11 cellular contexts compared by ENCODE assay signal in the genomic region with DNA sequence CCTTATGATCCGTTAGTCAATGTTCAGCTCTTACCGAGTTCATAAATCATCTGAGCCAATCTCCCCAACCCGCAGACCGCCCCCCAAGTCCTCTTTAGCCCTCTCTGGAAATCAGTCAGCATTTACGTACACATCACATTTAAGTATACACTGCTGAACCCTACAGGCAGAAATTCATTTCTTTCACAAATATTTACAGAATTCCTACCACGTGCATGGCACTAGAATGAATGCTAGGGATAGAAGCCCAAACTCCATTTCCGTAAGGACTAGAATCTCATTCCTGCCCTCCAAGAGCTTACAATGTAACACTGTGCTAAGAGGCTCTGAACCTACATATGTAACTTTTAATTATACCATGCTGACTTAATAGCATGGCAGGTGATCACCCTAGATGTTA. TPM values are rescaled to one million over a fixed set of nuclear protein-coding genes. Genes with fewer than 3 reads are reported as not detected.
A peak's percentile ranks its signal among the peaks of the same experiment; 100 is the strongest.
DNase-seq lines count a peak whose midpoint lies in the region; ATAC-seq, FAIRE-seq and TF ChIP-seq lines count a peak whose summit lies in the region.
"Had no signal": no experiment of that assay in that cellular context is flagged by ENCODE, and none has a peak within 500 bp of the region (broad histone marks: within the 10 kb centered on the region; RNA-seq: fewer than 3 reads in every experiment).

No MANE protein-coding gene starts in this region.

- H3K9me3 Mint-ChIP-seq in MCF 10A (ENCODE audit: unreplicated experiment), result no peaks in the 10 kb centered on the region

- no peak overlapping the region for H3K27ac ChIP-seq in muscle layer of colon (ENCODE audit: low read depth, low read length)

- peak; percentile 50 for DNase-seq in AG10803 (ENCODE audit: low read depth)
- DNase-seq in HTR-8/SVneo (ENCODE audit: insufficient read length, low spot score), result no peak
- DNase-seq in MCF 10A (ENCODE audit: unreplicated experiment), result peak; percentile 30
- no peak for DNase-seq in NCI-H187 (lab: John Stamatoyannopoulos, UW)
- no peak for DNase-seq in NCI-H2171 (lab: John Stamatoyannopoulos, UW)
- no peak for DNase-seq in NCI-H1694 treated with DMSO at 0.1 percent for 48 hours (lab: John Stamatoyannopoulos, UW)
- DNase-seq: stimulated activated CD4-positive, alpha-beta T cell treated with anti-CD3 and anti-CD28 coated beads, Interleukin-2, amount 100 ng/mL, for 24 hours had no signal

- peak overlapping the region; percentile 100 for H3K4me3 Mint-ChIP-seq in MCF 10A (ENCODE audit: unreplicated experiment)

- intact Hi-C loops in MCF 10A (cut with micrococcal nuclease), result loop anchor here (1.0 kb wide), 1 partner anchor 92 kb away; no protein-coding TSS in a partner anchor

- CTCF ChIA-PET in MCF 10A (lab: Yijun Ruan, JAX), result interaction anchor here (0.5 to 1.9 kb wide), 12 partner anchors 9 to 402 kb away, joined by 3 to 12 read pairs (median 4); a partner anchor contains a TSS

- BruUV-seq in MCF 10A (replicated peaks; lab: Mats Ljungman, UMichigan), result no TSS peak

- POLR2A ChIA-PET in MCF 10A (lab: Yijun Ruan, JAX), result interaction anchor here (0.5 to 3.3 kb wide), 30 partner anchors 8 to 751 kb away, joined by 3 to 62 read pairs (median 5); a partner anchor contains a TSS

- peak overlapping the region; percentile 100 for H3K27ac Mint-ChIP-seq in MCF 10A (ENCODE audit: low read depth, unreplicated experiment)

- no peak for ATAC-seq in GM18511 (IDR thresholded peaks at IDR 0.05; ENCODE audit: unreplicated experiment)

- peak; percentile 86 for FAIRE-seq in HTR-8/SVneo (lab: Jason Lieb, UNC)
- FAIRE-seq: GM19239, TTC549 had no signal

- H3K4me1 ChIP-seq in muscle layer of colon (ENCODE audit: insufficient read depth, low read length), result peaks cover 38% of the 10 kb centered on the region

- no peaks in the 10 kb centered on the region for H3K27me3 Mint-ChIP-seq in MCF 10A (ENCODE audit: insufficient read depth, unreplicated experiment)

- peak overlapping the region; percentile 90 for H3K4me3 ChIP-seq in AG10803 (ENCODE audit: low read length)
- H3K4me3 ChIP-seq in muscle layer of colon (ENCODE audit: low read depth in 1 of 2, low read length in 2 of 2), result peak overlapping the region in 1 of 2 donors; percentile 84

- H3K9ac ChIP-seq in muscle layer of colon (ENCODE audit: low read length), result peak overlapping the region; percentile 72

- peaks cover 7% of the 10 kb centered on the region for H3K36me3 ChIP-seq in muscle layer of colon (ENCODE audit: insufficient read depth, low read length)

- no peaks in the 10 kb centered on the region for H3K9me3 ChIP-seq in muscle layer of colon (ENCODE audit: low read length)

- H3K36me3 Mint-ChIP-seq in MCF 10A (ENCODE audit: insufficient read depth, unreplicated experiment), result peaks cover 58% of the 10 kb centered on the region

- no peaks in the 10 kb centered on the region for H3K27me3 ChIP-seq in muscle layer of colon (ENCODE audit: control insufficient read depth in 1 of 2, insufficient read depth in 2 of 2, low read length in 2 of 2)

- H3K4me1 Mint-ChIP-seq in MCF 10A (ENCODE audit: insufficient read depth, unreplicated experiment), result peaks cover 38% of the 10 kb centered on the region

- TF ChIP-seq CTCF in AG10803 (conservative IDR thresholded peaks at IDR 0.05; ENCODE audit: low read length) (peak; percentile 28), MCF 10A (IDR thresholded peaks at IDR 0.05; ENCODE audit: unreplicated experiment) (no peak)

RNA-seq across cellular contexts. Expression of a gene that starts 1.8 kb away (rescaled TPM):
- 45.4 and 50.8 TPM in 2 replicates for total RNA-seq in MCF 10A (2022)

RNA-seq across cellular contexts. Expression of a gene that starts 21.8 kb away (rescaled TPM):
- total RNA-seq in MCF 10A (2022), result 11.1 and 14.7 TPM in 2 replicates

RNA-seq across cellular contexts. Expression of a gene that starts 38.3 kb away (rescaled TPM):
- 0.37 TPM in 1 of 2 replicates, not detected in the other for total RNA-seq in MCF 10A (2022)

Comparison
In these comparisons a context has a peak if more than half of its experiments do, and no peak if none do; other contexts are left out.
1. DNase-seq: peak in AG10803 (single experiment) and MCF 10A (single experiment); none in HTR-8/SVneo (single experiment), NCI-H187 (0 of 2), NCI-H2171 (single experiment) and NCI-H1694 treated with DMSO at 0.1 percent for 48 hours (single experiment).